ENCODE assay signal across 8 cellular contexts in the genomic region with DNA sequence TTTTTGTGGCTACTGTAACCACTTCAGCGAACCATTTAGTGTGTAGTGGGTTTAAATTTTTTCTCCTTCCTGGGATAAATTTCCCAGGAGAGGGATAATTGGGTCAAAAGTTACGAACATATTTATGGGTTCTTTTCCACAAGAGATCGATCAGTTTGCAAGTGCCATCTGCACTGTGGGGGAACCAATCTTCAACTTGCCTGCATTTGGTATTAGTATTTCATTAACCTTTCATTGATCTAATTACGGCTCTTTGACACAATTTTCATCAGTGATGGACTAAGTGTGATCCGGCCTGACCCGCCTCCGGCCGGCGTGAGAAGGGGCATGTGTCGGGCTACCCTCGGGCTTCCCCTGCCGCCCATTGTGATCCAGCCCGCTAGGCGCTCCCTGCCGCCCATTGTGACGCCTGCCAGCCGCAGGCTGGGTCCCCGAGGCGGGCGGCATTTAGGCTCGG.
DNase-seq lines count a peak whose midpoint lies in the region; ATAC-seq and TF ChIP-seq lines count a peak whose summit lies in the region.
"Not testable (repeated sequence)": the region's sequence is repeated elsewhere in the genome, so short reads cannot be mapped to it uniquely, and the experiment has no call there.

No MANE protein-coding gene starts in this region.

- H3K18ac ChIP-seq in mesenchymal stem cell (ENCODE audit: low read depth in 1 of 2, low read length in 2 of 2), result not testable (repeated sequence)

- not testable (repeated sequence) for ATAC-seq in CD4-positive, alpha-beta T cell (ENCODE audit: poor library complexity)
- ATAC-seq in GM21423 (IDR thresholded peaks at IDR 0.05; ENCODE audit: unreplicated experiment) (peak; percentile 5), HG03139 (IDR thresholded peaks at IDR 0.05; ENCODE audit: unreplicated experiment) (peak; percentile 3)
- ATAC-seq in activated T-cell treated with anti-CD3 and anti-CD28 coated beads, Interleukin-2, amount 50 U/mL, for 72 hours (replicated peaks in 1 of 2), result peak; percentile 5 to 8

- POLR2A ChIA-PET in CD4-positive, alpha-beta T cell (lab: Charles Lee), result interaction anchor here (1.9 to 3.0 kb wide), 3 partner anchors 134 to 238 kb away, joined by 6 to 26 read pairs (median 19); no protein-coding TSS in a partner anchor

- not testable (repeated sequence) for H3K27ac ChIP-seq in CD4-positive, alpha-beta T cell (ENCODE audit: low read depth, low read length); OCI-LY3 (ENCODE audit: low read length); mesenchymal stem cell (ENCODE audit: low read length, poor library complexity, severe bottlenecking); smooth muscle cell (ENCODE audit: low read depth)

- peak overlapping the region; percentile 55 for H3K9ac ChIP-seq in OCI-LY3 (ENCODE audit: low read length)
- H3K9ac ChIP-seq in mesenchymal stem cell (ENCODE audit: low read length); smooth muscle cell (ENCODE audit: low read depth): not testable (repeated sequence)

- peak overlapping the region; percentile 94 for H3K4me3 Mint-ChIP-seq in CD4-positive, alpha-beta T cell
- peak overlapping the region; percentile 96 to 97 for H3K4me3 Mint-ChIP-seq in activated T-cell treated with anti-CD3 and anti-CD28 coated beads, Interleukin-2, amount 50 U/mL, for 72 hours

- H2BK5ac ChIP-seq in mesenchymal stem cell (ENCODE audit: low read depth, low read length, poor library complexity, severe bottlenecking), result not testable (repeated sequence)

- not testable (repeated sequence) for H3K79me1 ChIP-seq in mesenchymal stem cell (replicated peaks; ENCODE audit: low read length, poor library complexity, severe bottlenecking)

- not testable (repeated sequence) for H2AFZ ChIP-seq in OCI-LY3 (ENCODE audit: low read depth, low read length); mesenchymal stem cell (ENCODE audit: low read depth, low read length); smooth muscle cell (ENCODE audit: low read depth)

- not testable (repeated sequence) for H3K36me3 ChIP-seq in OCI-LY3 (replicated peaks; ENCODE audit: low read depth, low read length); mesenchymal stem cell (ENCODE audit: control insufficient read depth in 1 of 2, insufficient read depth in 2 of 2, low read depth in 1 of 2, low read length in 2 of 2); smooth muscle cell (ENCODE audit: low read depth)

- peak overlapping the region; percentile 76 for H3K4me3 ChIP-seq in OCI-LY3 (ENCODE audit: low read length)
- H3K4me3 ChIP-seq in epithelial cell of esophagus (ENCODE audit: low read length), result peak overlapping the region; percentile 39
- H3K4me3 ChIP-seq in mesenchymal stem cell (ENCODE audit: insufficient read depth in 1 of 2, low read depth in 1 of 2, low read length in 2 of 2), result peak overlapping the region in 1 of 2 experiments; percentile 70
- peak overlapping the region; percentile 63 for H3K4me3 ChIP-seq in smooth muscle cell

- not testable (repeated sequence) for H3K14ac ChIP-seq in mesenchymal stem cell (ENCODE audit: low read length in 2 of 2)

- H3K4ac ChIP-seq in mesenchymal stem cell (ENCODE audit: low read depth in 1 of 2, low read length in 2 of 2), result not testable (repeated sequence)

- H4K91ac ChIP-seq in mesenchymal stem cell (ENCODE audit: low read length), result not testable (repeated sequence)

- H2BK12ac ChIP-seq in mesenchymal stem cell (ENCODE audit: low read length in 2 of 2), result not testable (repeated sequence)

- H2AK5ac ChIP-seq in mesenchymal stem cell (ENCODE audit: low read length, severe bottlenecking), result not testable (repeated sequence)

- peaks cover 21% of the 10 kb centered on the region for H3K4me1 Mint-ChIP-seq in CD4-positive, alpha-beta T cell (ENCODE audit: low read depth)
- peaks cover 21% of the 10 kb centered on the region for H3K4me1 Mint-ChIP-seq in activated T-cell treated with anti-CD3 and anti-CD28 coated beads, Interleukin-2, amount 50 U/mL, for 72 hours (ENCODE audit: low read depth)

- CTCF ChIA-PET in CD4-positive, alpha-beta T cell (lab: Charles Lee), result not testable (repeated sequence)

- H3K4me1 ChIP-seq in OCI-LY3 (ENCODE audit: low read length); mesenchymal stem cell (ENCODE audit: control insufficient read depth, insufficient read depth, low read depth, low read length); smooth muscle cell (ENCODE audit: low read depth): not testable (repeated sequence)

- H3K4me2 ChIP-seq in OCI-LY3 (ENCODE audit: low read length), result peak overlapping the region; percentile 84
- peak overlapping the region; percentile 43 for H3K4me2 ChIP-seq in mesenchymal stem cell (ENCODE audit: low read length, poor library complexity, severe bottlenecking)
- peak overlapping the region; percentile 83 for H3K4me2 ChIP-seq in smooth muscle cell

- intact Hi-C loops in CD4-positive, alpha-beta T cell (cut with DNase I, micrococcal nuclease), result loop anchor here in 1 of 2 experiments (5.0 kb wide), 2 partner anchors 134 to 204 kb away; a partner anchor contains a TSS

- TF ChIP-seq CTCF in CD4-positive, alpha-beta T cell (IDR thresholded peaks at IDR 0.05); OCI-LY3 (IDR thresholded peaks at IDR 0.05; ENCODE audit: low read depth, low read length); epithelial cell of esophagus (IDR thresholded peaks at IDR 0.05; ENCODE audit: insufficient read depth, low read depth, low read length, missing control alignments); smooth muscle cell (IDR thresholded peaks at IDR 0.05; ENCODE audit: borderline replicate concordance, insufficient read depth, poor library complexity, severe bottlenecking): not testable (repeated sequence)

- H4K20me1 ChIP-seq in OCI-LY3 (ENCODE audit: insufficient read depth, low read length); smooth muscle cell (ENCODE audit: low read depth): not testable (repeated sequence)

- WGBS in mesenchymal stem cell, result 57% methylated on average over 5 of the region's 21 CpGs
- WGBS in smooth muscle cell (ENCODE audit: low lambda C conversion rate), result 13% methylated on average over 20 of the region's 21 CpGs

- not testable (repeated sequence) for H3K27me3 Mint-ChIP-seq in CD4-positive, alpha-beta T cell
- H3K27me3 Mint-ChIP-seq in activated T-cell treated with anti-CD3 and anti-CD28 coated beads, Interleukin-2, amount 50 U/mL, for 72 hours (ENCODE audit: low read depth), result peaks cover 12% of the 10 kb centered on the region

- H3K27ac Mint-ChIP-seq in CD4-positive, alpha-beta T cell, result peak overlapping the region; percentile 97
- H3K27ac Mint-ChIP-seq in activated T-cell treated with anti-CD3 and anti-CD28 coated beads, Interleukin-2, amount 50 U/mL, for 72 hours, result not testable (repeated sequence)

- not testable (repeated sequence) for H2BK120ac ChIP-seq in mesenchymal stem cell (ENCODE audit: low read depth, low read length)

- not testable (repeated sequence) for H3K9me3 Mint-ChIP-seq in CD4-positive, alpha-beta T cell; activated T-cell treated with anti-CD3 and anti-CD28 coated beads, Interleukin-2, amount 50 U/mL, for 72 hours

- DNase-seq in CD4-positive, alpha-beta T cell, result peak in 2 of 10 experiments; percentile 7 to 8
- peak; percentile 10 to 42 for DNase-seq in activated T-cell treated with anti-CD3 and anti-CD28 coated beads, Interleukin-2, amount 50 U/mL, for 72 hours
- DNase-seq in epithelial cell of esophagus (ENCODE audit: low read depth); smooth muscle cell (lab: John Stamatoyannopoulos, UW; ENCODE audit: unreplicated experiment): not testable (repeated sequence)
- DNase-seq in mesenchymal stem cell, result peak; percentile 1

- H3K23ac ChIP-seq in mesenchymal stem cell (ENCODE audit: low read length in 2 of 2), result not testable (repeated sequence)

- H4K8ac ChIP-seq in mesenchymal stem cell (ENCODE audit: low read length), result not testable (repeated sequence)

- H3K36me3 Mint-ChIP-seq in CD4-positive, alpha-beta T cell (ENCODE audit: low read depth); activated T-cell treated with anti-CD3 and anti-CD28 coated beads, Interleukin-2, amount 50 U/mL, for 72 hours (ENCODE audit: insufficient read depth in 2 of 2): not testable (repeated sequence)

- H3K27me3 ChIP-seq in CD4-positive, alpha-beta T cell (ENCODE audit: control insufficient read depth, insufficient read depth, low read length); OCI-LY3 (ENCODE audit: low read depth, low read length); mesenchymal stem cell (ENCODE audit: control insufficient read depth in 1 of 2, insufficient read depth in 1 of 2, low read length in 2 of 2): not testable (repeated sequence)
- H3K27me3 ChIP-seq in smooth muscle cell (ENCODE audit: low read depth), result peaks cover 22% of the 10 kb centered on the region

- not testable (repeated sequence) for H3K79me2 ChIP-seq in OCI-LY3 (ENCODE audit: low read length); smooth muscle cell (ENCODE audit: low read depth)

- H3F3A ChIP-seq in smooth muscle cell (ENCODE audit: low read depth), result not testable (repeated sequence)

- not testable (repeated sequence) for H3K9me3 ChIP-seq in CD4-positive, alpha-beta T cell (ENCODE audit: control insufficient read depth, low read length); OCI-LY3 (ENCODE audit: insufficient read depth, low read length); mesenchymal stem cell (ENCODE audit: control insufficient read depth, low read length); smooth muscle cell (replicated peaks; ENCODE audit: low read depth)

- H2BK15ac ChIP-seq in mesenchymal stem cell (ENCODE audit: low read depth, poor library complexity, severe bottlenecking), result not testable (repeated sequence)
